25 cellular contexts compared by ENCODE assay signal in the genomic region with DNA sequence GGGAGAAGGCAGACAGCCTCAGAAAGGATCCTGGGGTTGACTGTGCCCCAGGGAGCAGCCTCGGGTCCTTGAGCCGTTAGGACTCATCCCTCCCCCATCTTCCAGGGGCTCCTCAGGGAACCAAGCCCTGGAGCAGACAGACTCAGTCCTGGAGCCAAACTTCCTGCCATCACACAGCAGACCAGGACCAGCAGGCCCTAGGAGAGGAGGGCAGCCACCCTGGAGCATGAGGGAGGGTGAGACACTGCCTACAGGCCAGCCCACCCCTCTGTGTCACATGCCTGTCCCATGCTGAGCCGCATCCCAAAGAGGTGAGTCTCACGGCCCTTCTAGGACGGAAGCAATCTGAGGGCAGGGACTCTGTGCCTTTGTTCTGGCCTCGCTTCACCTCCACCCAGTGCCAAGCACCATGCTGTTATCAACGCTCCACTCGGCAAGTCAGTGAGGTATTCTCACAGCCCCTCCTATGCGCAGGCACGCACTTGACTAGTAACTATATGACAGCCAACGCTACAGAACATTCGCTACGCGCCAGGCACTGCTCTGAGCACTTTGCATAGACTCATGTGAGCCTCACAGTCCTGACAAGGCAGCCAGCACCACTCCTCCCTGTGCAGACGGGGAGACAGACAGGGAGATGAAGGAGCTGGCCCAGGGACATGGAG. TPM values are rescaled to one million over a fixed set of nuclear protein-coding genes. Genes with fewer than 3 reads are reported as not detected.
A peak's percentile ranks its signal among the peaks of the same experiment; 100 is the strongest.
DNase-seq lines count a peak whose midpoint lies in the region; TF ChIP-seq lines count a peak whose summit lies in the region.
"Had no signal": no experiment of that assay in that cellular context is flagged by ENCODE, and none has a peak within 500 bp of the region (broad histone marks: within the 10 kb centered on the region; RNA-seq: fewer than 3 reads in every experiment).

No MANE protein-coding gene starts in this region.

- no peak for TF ChIP-seq CTCF in endodermal cell (conservative IDR thresholded peaks at IDR 0.05)
- no peak for TF ChIP-seq CTCF in nephron progenitor cell (IDR thresholded peaks at IDR 0.05)
- TF ChIP-seq CTCF in WERI-Rb-1 (IDR thresholded peaks at IDR 0.05; ENCODE audit: low read depth, low read length): no peak

- H3K9me3 Mint-ChIP-seq in activated CD4-positive, alpha-beta T cell treated with anti-CD3 and anti-CD28 coated beads, Interleukin-2, amount 10 ng/mL, durations not matched to agents 24 days and 14 days: no peaks in the 10 kb centered on the region
- H3K9me3 Mint-ChIP-seq in endodermal cell: no peaks in the 10 kb centered on the region
- no peaks in the 10 kb centered on the region for H3K9me3 Mint-ChIP-seq in nephron progenitor cell
- no peaks in the 10 kb centered on the region for H3K9me3 Mint-ChIP-seq in CD8-positive, alpha-beta memory T cell
- H3K9me3 Mint-ChIP-seq: CD4-positive, alpha-beta T cell had no signal

- 89 to 90% methylated on average over 14 to 15 of the region's 15 CpGs for WGBS in endodermal cell (ENCODE audit: insufficient coverage in 1 of 2, insufficient read length in 1 of 2), 2 experiments

- peaks cover 46% of the 10 kb centered on the region for H3K36me3 Mint-ChIP-seq in activated CD4-positive, alpha-beta T cell treated with anti-CD3 and anti-CD28 coated beads, Interleukin-2, amount 10 ng/mL, durations not matched to agents 24 days and 14 days (ENCODE audit: low read depth)
- peaks cover 79% of the 10 kb centered on the region for H3K36me3 Mint-ChIP-seq in endodermal cell (ENCODE audit: low read depth)
- peaks cover 69% of the 10 kb centered on the region for H3K36me3 Mint-ChIP-seq in nephron progenitor cell (ENCODE audit: low read depth)
- peaks cover 14 to 86% (median 16%) of the 10 kb centered on the region in 3 donors for H3K36me3 Mint-ChIP-seq in CD8-positive, alpha-beta memory T cell

- H3K4me1 Mint-ChIP-seq in activated CD4-positive, alpha-beta T cell treated with anti-CD3 and anti-CD28 coated beads, Interleukin-2, amount 10 ng/mL, durations not matched to agents 24 days and 14 days: peaks cover 5% of the 10 kb centered on the region
- H3K4me1 Mint-ChIP-seq in endodermal cell (no peaks in the 10 kb centered on the region), nephron progenitor cell (peaks cover 5% of the 10 kb centered on the region)
- H3K4me1 Mint-ChIP-seq in CD8-positive, alpha-beta memory T cell: peaks cover 4 to 6% (median 6%) of the 10 kb centered on the region in 3 donors

- H3K27me3 ChIP-seq in endodermal cell (ENCODE audit: control insufficient read depth, insufficient read depth, low read length, poor library complexity, severe bottlenecking) (no peaks in the 10 kb centered on the region), WERI-Rb-1 (ENCODE audit: insufficient read depth, low read depth, severe bottlenecking) (no peaks in the 10 kb centered on the region)
- no peaks in the 10 kb centered on the region for H3K27me3 ChIP-seq in CD8-positive, alpha-beta memory T cell (ENCODE audit: insufficient read depth, low read length, poor library complexity, severe bottlenecking)
- H3K27me3 ChIP-seq: MG63, sigmoid colon, SJCRH30, testis, uterus had no signal

- no peak overlapping the region for H3K4me3 ChIP-seq in endodermal cell (ENCODE audit: low read length)
- no peak overlapping the region for H3K4me3 ChIP-seq in CD8-positive, alpha-beta memory T cell (ENCODE audit: low read length)
- no peak overlapping the region for H3K4me3 ChIP-seq in WERI-Rb-1 (ENCODE audit: low read depth, low read length)
- H3K4me3 ChIP-seq: HAP-1, K562, MG63, sigmoid colon, SJCRH30, testis, uterus had no signal

- intact Hi-C loops in activated CD4-positive, alpha-beta T cell treated with anti-CD3 and anti-CD28 coated beads, Interleukin-2, amount 10 ng/mL, durations not matched to agents 24 days and 14 days (cut with micrococcal nuclease): no loop called here

- H3K9me3 ChIP-seq in KOPT-K1 (ENCODE audit: insufficient read depth, low read length, poor library complexity, severe bottlenecking) (no peaks in the 10 kb centered on the region), endodermal cell (ENCODE audit: control insufficient read depth, low read length) (no peaks in the 10 kb centered on the region), WERI-Rb-1 (ENCODE audit: severe bottlenecking) (no peaks in the 10 kb centered on the region)
- no peaks in the 10 kb centered on the region for H3K9me3 ChIP-seq in CD8-positive, alpha-beta memory T cell (ENCODE audit: low read length)
- H3K9me3 ChIP-seq: HAP-1, MG63, sigmoid colon, SJCRH30, testis, uterus had no signal

- CTCF ChIA-PET in CD8-positive, alpha-beta memory T cell (lab: Charles Lee): no interaction called here

- DNase-seq in activated CD4-positive, alpha-beta T cell treated with anti-CD3 and anti-CD28 coated beads, Interleukin-2, amount 10 ng/mL, durations not matched to agents 24 days and 14 days: no peak
- no peak for DNase-seq in activated CD4-positive, alpha-beta T cell treated with anti-CD3 and anti-CD28 coated beads, Interleukin-2, amount 50 U/mL, for 48 hours
- peak; percentile 66 for DNase-seq in endodermal cell
- DNase-seq in nephron progenitor cell: no peak
- no peak for DNase-seq in CD8-positive, alpha-beta memory T cell
- no peak for DNase-seq in stimulated activated CD4-positive, alpha-beta T cell treated with anti-CD3 and anti-CD28 coated beads, Interleukin-2, amount 100 ng/mL, for 48 hours
- no peak for DNase-seq in WERI-Rb-1
- DNase-seq: 8988T; activated CD8-positive, alpha-beta memory T cell treated with anti-CD3 and anti-CD28 coated beads, Interleukin-2, amount 50 U/mL, for 4 hours; activated effector memory CD4-positive, alpha-beta T cell treated with Interleukin-2 at 50 U/mL for 16 hours; CD4-positive, alpha-beta T cell; MG63; NCI-H1417; NCI-H2029 treated with DMSO at 0.1 percent for 48 hours; NCI-H226; NCI-H69; sigmoid colon; SJCRH30; stimulated activated CD4-positive, alpha-beta T cell treated with anti-CD3 and anti-CD28 coated beads, Interleukin-15, amount 100 ng/mL, for 24 hours; stimulated activated naive CD8-positive, alpha-beta T cell treated with anti-CD3 and anti-CD28 coated beads, Interleukin-15, Interleukin-2, amounts not matched to agents 100 U/mL and 50 U/mL, for 24 hours; testis; uterus had no signal

- H3K4me3 Mint-ChIP-seq in activated CD4-positive, alpha-beta T cell treated with anti-CD3 and anti-CD28 coated beads, Interleukin-2, amount 10 ng/mL, durations not matched to agents 24 days and 14 days: no peak overlapping the region
- H3K4me3 Mint-ChIP-seq in endodermal cell (no peak overlapping the region), nephron progenitor cell (no peak overlapping the region)
- peak overlapping the region in 2 of 7 donors; percentile 28 to 44 for H3K4me3 Mint-ChIP-seq in CD8-positive, alpha-beta memory T cell
- H3K4me3 Mint-ChIP-seq: CD4-positive, alpha-beta T cell had no signal

- H3K27me3 Mint-ChIP-seq in activated CD4-positive, alpha-beta T cell treated with anti-CD3 and anti-CD28 coated beads, Interleukin-2, amount 10 ng/mL, durations not matched to agents 24 days and 14 days: no peaks in the 10 kb centered on the region
- H3K27me3 Mint-ChIP-seq in endodermal cell (ENCODE audit: insufficient read depth): no peaks in the 10 kb centered on the region
- H3K27me3 Mint-ChIP-seq in nephron progenitor cell (ENCODE audit: low read depth, poor library complexity): no peaks in the 10 kb centered on the region
- no peaks in the 10 kb centered on the region for H3K27me3 Mint-ChIP-seq in CD8-positive, alpha-beta memory T cell
- H3K27me3 Mint-ChIP-seq: CD4-positive, alpha-beta T cell had no signal

- peak overlapping the region; percentile 64 for H3K27ac Mint-ChIP-seq in activated CD4-positive, alpha-beta T cell treated with anti-CD3 and anti-CD28 coated beads, Interleukin-2, amount 10 ng/mL, durations not matched to agents 24 days and 14 days
- H3K27ac Mint-ChIP-seq in endodermal cell (no peak overlapping the region), nephron progenitor cell (peak overlapping the region; percentile 62)
- H3K27ac Mint-ChIP-seq in CD8-positive, alpha-beta memory T cell: peak overlapping the region in 4 of 8 donors; percentile 0 to 87 (median 62)
- H3K27ac Mint-ChIP-seq: CD4-positive, alpha-beta T cell had no signal

- H3K27ac ChIP-seq in KOPT-K1 (ENCODE audit: low read depth, low read length, poor library complexity, severe bottlenecking) (peak overlapping the region; percentile 57), endodermal cell (ENCODE audit: low read depth, low read length) (no peak overlapping the region), WERI-Rb-1 (no peak overlapping the region)
- H3K27ac ChIP-seq in CD8-positive, alpha-beta memory T cell (ENCODE audit: low read depth, low read length): no peak overlapping the region
- H3K27ac ChIP-seq: sigmoid colon, SJCRH30, testis, uterus had no signal

- POLR2A ChIA-PET in CD8-positive, alpha-beta memory T cell (lab: Charles Lee): no interaction called here

- peaks cover 98% of the 10 kb centered on the region for H3K36me3 ChIP-seq in KOPT-K1 (ENCODE audit: insufficient read depth, low read length)
- H3K36me3 ChIP-seq in endodermal cell (ENCODE audit: control insufficient read depth, insufficient read depth, low read length): peaks cover 64% of the 10 kb centered on the region
- peaks cover 3% of the 10 kb centered on the region for H3K36me3 ChIP-seq in CD8-positive, alpha-beta memory T cell (ENCODE audit: insufficient read depth, low read length)
- peaks cover 85% of the 10 kb centered on the region for H3K36me3 ChIP-seq in WERI-Rb-1
- H3K36me3 ChIP-seq: uterus had no signal

- H3K4me1 ChIP-seq in endodermal cell (ENCODE audit: control insufficient read depth, insufficient read depth, low read length): no peaks in the 10 kb centered on the region
- H3K4me1 ChIP-seq in CD8-positive, alpha-beta memory T cell (ENCODE audit: insufficient read depth, low read length): no peaks in the 10 kb centered on the region
- H3K4me1 ChIP-seq: HAP-1, SJCRH30, testis, uterus had no signal

- H3K9ac ChIP-seq in endodermal cell (ENCODE audit: extremely low read depth, low read length, poor library complexity, severe bottlenecking): no peak overlapping the region

RNA-seq across cellular contexts. Expression of a gene that starts 19.1 kb away (rescaled TPM):
- total RNA-seq in activated CD4-positive, alpha-beta T cell treated with anti-CD3 and anti-CD28 coated beads, Interleukin-2, amount 10 ng/mL, durations not matched to agents 24 days and 14 days: 48.3 and 54.0 TPM in 2 replicates
- 10 to 100 TPM; 59.1 to 61.4 TPM for total RNA-seq in endodermal cell
- polyA plus RNA-seq in endodermal cell (2013, experiment 1 of 2): 33.1 TPM
- 29.4 TPM for polyA plus RNA-seq in endodermal cell (2013, experiment 2 of 2)
- 10 to 100 TPM; 43.6 to 47.3 TPM for total RNA-seq in CD8-positive, alpha-beta memory T cell
- polyA plus RNA-seq in CD8-positive, alpha-beta memory T cell: 185 TPM

RNA-seq across cellular contexts. Expression of a gene that starts 28.3 kb away (rescaled TPM):
- total RNA-seq in activated CD4-positive, alpha-beta T cell treated with anti-CD3 and anti-CD28 coated beads, Interleukin-2, amount 10 ng/mL, durations not matched to agents 24 days and 14 days: 47.2 and 47.9 TPM in 2 replicates
- 10 to 100 TPM; 38.9 TPM for total RNA-seq in endodermal cell
- polyA plus RNA-seq in endodermal cell (2013, experiment 1 of 2): 33.3 TPM
- 31.5 TPM for polyA plus RNA-seq in endodermal cell (2013, experiment 2 of 2)
- 10 to 100 TPM; 51.6 to 54.2 TPM for total RNA-seq in CD8-positive, alpha-beta memory T cell
- polyA plus RNA-seq in CD8-positive, alpha-beta memory T cell: 35.6 TPM

RNA-seq across cellular contexts. Expression of a gene that starts 28.3 kb away (rescaled TPM):
- 69.9 and 81.6 TPM in 2 replicates for total RNA-seq in activated CD4-positive, alpha-beta T cell treated with anti-CD3 and anti-CD28 coated beads, Interleukin-2, amount 10 ng/mL, durations not matched to agents 24 days and 14 days
- 10 to 100 TPM; 56.0 to 84.7 TPM for total RNA-seq in endodermal cell
- polyA plus RNA-seq in endodermal cell (2013, experiment 1 of 2): 64.0 TPM
- polyA plus RNA-seq in endodermal cell (2013, experiment 2 of 2): 61.0 TPM
- total RNA-seq in CD8-positive, alpha-beta memory T cell: 10 to 100 TPM; 83.1 to 89.8 TPM
- polyA plus RNA-seq in CD8-positive, alpha-beta memory T cell: 52.7 TPM
